Comparison of ENCODE assay signal across 8 cellular contexts in genomic region chr19:17751103-17751911, GRCh38. TPM values are rescaled to one million over a fixed set of nuclear protein-coding genes. Genes with fewer than 3 reads are reported as not detected.
DNase-seq lines count a peak whose midpoint lies in the region; ATAC-seq and TF ChIP-seq lines count a peak whose summit lies in the region.

Gene FCHO1 (plus strand): TSS chr19:17751477. CDS start chr19:17755165, 3,688 bp downstream.

- peak in 1 of 4 donors; percentile 47 for TF ChIP-seq POLR2A in esophagus squamous epithelium (IDR thresholded peaks at IDR 0.05)

- intact Hi-C loops in esophagus squamous epithelium (cut with DNase I) = loop anchor here (10.0 kb wide), 1 partner anchor 47 kb away; no protein-coding TSS in a partner anchor

- H3K36me3 ChIP-seq in esophagus squamous epithelium = no peaks in the 10 kb centered on the region

- peaks cover 0 to 29% (median 0%) of the 10 kb centered on the region in 4 donors for H3K27me3 ChIP-seq in esophagus squamous epithelium

- peak within 1 kb of the TSS in 3 of 4 donors; percentile 14 to 51 (median 33) for H3K4me3 ChIP-seq in esophagus squamous epithelium

- peak within 1 kb of the TSS; percentile 11 to 69 (median 46) for H3K27ac ChIP-seq in esophagus squamous epithelium

- CTCF ChIA-PET in HEK293T (lab: Yijun Ruan, JAX) = no interaction called here

- H3K9me3 ChIP-seq in esophagus squamous epithelium = no peaks in the 10 kb centered on the region

- TF ChIP-seq CTCF in esophagus squamous epithelium (IDR thresholded peaks at IDR 0.05) = no peak

- POLR2A ChIA-PET in HEK293T (lab: Yijun Ruan, JAX) = no interaction called here

- 54 to 70% methylated on average over 6 to 12 of the region's 28 CpGs for WGBS in esophagus squamous epithelium, 2 donors

- ATAC-seq in GM18861 (IDR thresholded peaks at IDR 0.05; ENCODE audit: unreplicated experiment) (peak; percentile 34), HG03045 (IDR thresholded peaks at IDR 0.05; ENCODE audit: unreplicated experiment) (no peak)

- peak; percentile 76 to 84 for DNase-seq in Kasumi-1 (lab: John Stamatoyannopoulos, UW)
- peak; percentile 71 to 79 for DNase-seq in activated CD8-positive, alpha-beta memory T cell treated with anti-CD3 and anti-CD28 coated beads for 1 hour (ENCODE audit: extremely low read depth in 1 of 2, low read depth in 1 of 2)
- DNase-seq in esophagus squamous epithelium (lab: John Stamatoyannopoulos, UW) = peak; percentile 65
- peak; percentile 85 for DNase-seq in stimulated activated CD4-positive, alpha-beta T cell treated with anti-CD3 and anti-CD28 coated beads, Interleukin-4, amount 100 ng/mL, for 24 hours
- no peak for DNase-seq in HEK293T (ENCODE audit: extremely low spot score)
- DNase-seq in inferior parietal cortex (ENCODE audit: extremely low spot score) = no peak

- H3K4me1 ChIP-seq in esophagus squamous epithelium = peaks cover 3 to 35% (median 4%) of the 10 kb centered on the region in 3 donors

TF ChIP-seq in HEK293T, 16 proteins besides CTCF, POLR2A, EP300 and RAD21:
- TF ChIP-seq HDGF (IDR thresholded peaks at IDR 0.05; ENCODE audit: borderline replicate concordance) (no peak), ZNF384 (IDR thresholded peaks at IDR 0.05) (no peak), BHLHE40 (IDR thresholded peaks at IDR 0.05; ENCODE audit: borderline replicate concordance) (no peak), ELF4 (IDR thresholded peaks at IDR 0.05) (no peak), LEF1 (IDR thresholded peaks at IDR 0.05; ENCODE audit: borderline replicate concordance) (no peak), SUZ12 (IDR thresholded peaks at IDR 0.05) (no peak), ARNT (IDR thresholded peaks at IDR 0.05) (no peak), L3MBTL2 (conservative IDR thresholded peaks at IDR 0.05) (no peak), FOXA1 (IDR thresholded peaks at IDR 0.05) (no peak), SP1 (IDR thresholded peaks at IDR 0.05) (no peak), FOXM1 (IDR thresholded peaks at IDR 0.05; ENCODE audit: borderline replicate concordance) (no peak)

RNA-seq across cellular contexts. Expression of gene FCHO1, which starts in this region (rescaled TPM):
- 1 to 10 TPM in 3 of 4 donors, under 1 TPM in 1; 0.76 to 3.5 (median 2.6) TPM for total RNA-seq in esophagus squamous epithelium

Comparison
In these comparisons a context has a peak if more than half of its experiments do, and no peak if none do; other contexts are left out.
1. DNase-seq: peak in Kasumi-1 (2 of 2), activated CD8-positive, alpha-beta memory T cell treated with anti-CD3 and anti-CD28 coated beads for 1 hour (2 of 2), esophagus squamous epithelium (single experiment) and stimulated activated CD4-positive, alpha-beta T cell treated with anti-CD3 and anti-CD28 coated beads, Interleukin-4, amount 100 ng/mL, for 24 hours (single experiment); none in HEK293T (single experiment) and inferior parietal cortex (single experiment).